In genomic region chr2:45494275-45494977, GRCh38 we compare ENCODE assay signal across 9 cellular contexts.
DNase-seq lines count a peak whose midpoint lies in the region; ATAC-seq and TF ChIP-seq lines count a peak whose summit lies in the region.
"Had no signal": no experiment of that assay in that cellular context is flagged by ENCODE, and none has a peak within 500 bp of the region (broad histone marks: within the 10 kb centered on the region; RNA-seq: fewer than 3 reads in every experiment).

No MANE protein-coding gene starts in this region.

- CTCF ChIA-PET in PC-3 (lab: Charles Lee), result interaction anchor here (1.1 to 1.5 kb wide), 2 partner anchors 257 to 470 kb away, joined by 4 to 7 read pairs; no protein-coding TSS in a partner anchor

- H3F3A ChIP-seq in PC-3 (ENCODE audit: low read length, unreplicated experiment), result no peaks in the 10 kb centered on the region

- no peaks in the 10 kb centered on the region for H3K27me3 ChIP-seq in PC-3 (ENCODE audit: low read length)
- no peaks in the 10 kb centered on the region for H3K27me3 ChIP-seq in endodermal cell (ENCODE audit: control insufficient read depth, insufficient read depth, low read length, poor library complexity, severe bottlenecking)
- H3K27me3 ChIP-seq: BLaER1 treated with 17β-estradiol and CSF1 and Interleukin-3, amounts not matched to agents 10 nM and 100 nM had no signal

- H3K4me1 Mint-ChIP-seq in endodermal cell (no peaks in the 10 kb centered on the region), natural killer cell (peaks cover 0 to 11% of the 10 kb centered on the region in 2 donors)
- H3K4me1 Mint-ChIP-seq in stimulated activated naive CD8-positive, alpha-beta T cell treated with anti-CD3 and anti-CD28 coated beads, Interleukin-15, amount 100 ng/mL, for 72 hours, result peaks cover 40% of the 10 kb centered on the region

- 0% methylated on average over 1 of the region's 2 CpGs; no CpG with 5 or more reads in 1 of the 2 experiments for WGBS in endodermal cell (ENCODE audit: insufficient coverage in 1 of 2, insufficient read length in 1 of 2), 2 experiments

- DNase-seq in SIG-M5 treated with dmso at 0.1 percent for 504 hours (lab: John Stamatoyannopoulos, UW; ENCODE audit: unreplicated experiment) (peak; percentile 54), SIG-M5 (lab: John Stamatoyannopoulos, UW) (no peak), PC-3 (peak; percentile 83), endodermal cell (no peak), natural killer cell (no peak)
- DNase-seq in stimulated activated naive CD8-positive, alpha-beta T cell treated with anti-CD3 and anti-CD28 coated beads, Interleukin-15, amount 100 ng/mL, for 72 hours, result no peak

- TF ChIP-seq CTCF in LNCAP (IDR thresholded peaks at IDR 0.05) (peak; percentile 54; the same call in 1 of the 2 replicates), PC-3 (conservative IDR thresholded peaks at IDR 0.05; ENCODE audit: low read depth, low read length) (peak; percentile 89), endodermal cell (conservative IDR thresholded peaks at IDR 0.05) (peak; percentile 87), natural killer cell (IDR thresholded peaks at IDR 0.05) (peak; percentile 68)

- H3K4me1 ChIP-seq in PC-3 (ENCODE audit: insufficient read depth, low read length) (peaks cover 5% of the 10 kb centered on the region), endodermal cell (ENCODE audit: control insufficient read depth, insufficient read depth, low read length) (no peaks in the 10 kb centered on the region)

- H3K27me3 Mint-ChIP-seq in endodermal cell (ENCODE audit: insufficient read depth), result no peaks in the 10 kb centered on the region
- no peaks in the 10 kb centered on the region for H3K27me3 Mint-ChIP-seq in natural killer cell (ENCODE audit: low read depth in 2 of 2)
- H3K27me3 Mint-ChIP-seq in stimulated activated naive CD8-positive, alpha-beta T cell treated with anti-CD3 and anti-CD28 coated beads, Interleukin-15, amount 100 ng/mL, for 72 hours, result no peaks in the 10 kb centered on the region

- H3K9me3 Mint-ChIP-seq in endodermal cell (no peaks in the 10 kb centered on the region), natural killer cell (no peaks in the 10 kb centered on the region)
- H3K9me3 Mint-ChIP-seq in stimulated activated naive CD8-positive, alpha-beta T cell treated with anti-CD3 and anti-CD28 coated beads, Interleukin-15, amount 100 ng/mL, for 72 hours, result no peaks in the 10 kb centered on the region

- H3K9me3 ChIP-seq in PC-3 (ENCODE audit: low read length) (no peaks in the 10 kb centered on the region), endodermal cell (ENCODE audit: control insufficient read depth, low read length) (no peaks in the 10 kb centered on the region)
- H3K9me3 ChIP-seq: BLaER1 treated with 17β-estradiol and CSF1 and Interleukin-3, amounts not matched to agents 10 nM and 100 nM had no signal

- H3K4me3 Mint-ChIP-seq in endodermal cell, result no peak overlapping the region
- no peak overlapping the region for H3K4me3 Mint-ChIP-seq in natural killer cell
- no peak overlapping the region for H3K4me3 Mint-ChIP-seq in stimulated activated naive CD8-positive, alpha-beta T cell treated with anti-CD3 and anti-CD28 coated beads, Interleukin-15, amount 100 ng/mL, for 72 hours

- no peak overlapping the region for H3K4me2 ChIP-seq in PC-3 (ENCODE audit: low read length)

- no peaks in the 10 kb centered on the region for H3K79me2 ChIP-seq in PC-3 (ENCODE audit: low read length)

- H3K36me3 ChIP-seq in PC-3 (ENCODE audit: low read depth, low read length), result no peaks in the 10 kb centered on the region
- H3K36me3 ChIP-seq in endodermal cell (ENCODE audit: control insufficient read depth, insufficient read depth, low read length), result peaks cover 6% of the 10 kb centered on the region
- H3K36me3 ChIP-seq: BLaER1 treated with 17β-estradiol and CSF1 and Interleukin-3, amounts not matched to agents 10 nM and 100 nM had no signal

- H3K9me2 ChIP-seq in PC-3 (replicated peaks; ENCODE audit: low read length), result no peaks in the 10 kb centered on the region

- no peaks in the 10 kb centered on the region for H4K20me1 ChIP-seq in PC-3 (ENCODE audit: low read length)
- H4K20me1 ChIP-seq: BLaER1 treated with 17β-estradiol and CSF1 and Interleukin-3, amounts not matched to agents 10 nM and 100 nM had no signal

- ATAC-seq in PC-3 (peak; percentile 40; the same call in 1 of the 2 replicates), natural killer cell (peak in 2 of 3 donors; percentile 51 to 58), HG02588 (IDR thresholded peaks at IDR 0.05; ENCODE audit: unreplicated experiment) (no peak)
- ATAC-seq in stimulated activated naive CD8-positive, alpha-beta T cell treated with anti-CD3 and anti-CD28 coated beads, Interleukin-15, amount 100 ng/mL, for 72 hours, result no peak

- no peak overlapping the region for H3K27ac Mint-ChIP-seq in endodermal cell
- H3K27ac Mint-ChIP-seq in natural killer cell, result peak overlapping the region in 1 of 2 donors; percentile 9
- no peak overlapping the region for H3K27ac Mint-ChIP-seq in stimulated activated naive CD8-positive, alpha-beta T cell treated with anti-CD3 and anti-CD28 coated beads, Interleukin-15, amount 100 ng/mL, for 72 hours

- H2AFZ ChIP-seq in PC-3 (ENCODE audit: low read length), result no peak overlapping the region

- peaks cover 4% of the 10 kb centered on the region for H3K36me3 Mint-ChIP-seq in endodermal cell (ENCODE audit: low read depth)
- no peaks in the 10 kb centered on the region for H3K36me3 Mint-ChIP-seq in natural killer cell

- no TSS peak for BruUV-seq in PC-3 (replicated peaks; lab: Mats Ljungman, UMichigan)

- H3K27ac ChIP-seq in PC-3 (ENCODE audit: low read length) (peak overlapping the region; percentile 38), endodermal cell (ENCODE audit: low read depth, low read length) (no peak overlapping the region)
- H3K27ac ChIP-seq: BLaER1 treated with 17β-estradiol and CSF1 and Interleukin-3, amounts not matched to agents 10 nM and 100 nM had no signal

- intact Hi-C loops in PC-3 (cut with micrococcal nuclease), result loop anchor here (1.0 to 2.0 kb wide), 4 partner anchors 256 to 513 kb away; no protein-coding TSS in a partner anchor
- intact Hi-C loops in natural killer cell (cut with micrococcal nuclease), result loop anchor here (1.0 kb wide), 1 partner anchor 513 kb away; no protein-coding TSS in a partner anchor

- H3K9ac ChIP-seq in PC-3 (ENCODE audit: low read length) (peak overlapping the region; percentile 43; the same call in 1 of the 2 replicates), endodermal cell (ENCODE audit: extremely low read depth, low read length, poor library complexity, severe bottlenecking) (no peak overlapping the region)
- H3K9ac ChIP-seq: BLaER1 treated with 17β-estradiol and CSF1 and Interleukin-3, amounts not matched to agents 10 nM and 100 nM had no signal

- H3K4me3 ChIP-seq in PC-3 (ENCODE audit: low read length) (no peak overlapping the region), endodermal cell (ENCODE audit: low read length) (no peak overlapping the region)
- H3K4me3 ChIP-seq: BLaER1 treated with 17β-estradiol and CSF1 and Interleukin-3, amounts not matched to agents 10 nM and 100 nM had no signal

- POLR2A ChIA-PET in PC-3 (lab: Charles Lee; ENCODE audit: unreplicated experiment), result no interaction called here

Comparison
In these comparisons a context has a peak if more than half of its experiments do, and no peak if none do; other contexts are left out.
1. DNase-seq: peak in SIG-M5 treated with dmso at 0.1 percent for 504 hours (single experiment) and PC-3 (single experiment); none in SIG-M5 (single experiment), endodermal cell (single experiment), natural killer cell (single experiment) and stimulated activated naive CD8-positive, alpha-beta T cell treated with anti-CD3 and anti-CD28 coated beads, Interleukin-15, amount 100 ng/mL, for 72 hours (0 of 2).
2. ATAC-seq: peak in PC-3 (single experiment) and natural killer cell (2 of 3); none in HG02588 (single experiment) and stimulated activated naive CD8-positive, alpha-beta T cell treated with anti-CD3 and anti-CD28 coated beads, Interleukin-15, amount 100 ng/mL, for 72 hours (single experiment).
3. Peak in every context shown above with its lines, with median percentiles within 50 percentile points of each other: CTCF ChIP-seq.